Comparison of ENCODE assay signal across 8 cellular contexts in genomic region chr1:162070825-162071224, GRCh38. TPM values are rescaled to one million over a fixed set of nuclear protein-coding genes. Genes with fewer than 3 reads are reported as not detected.
DNase-seq lines count a peak whose midpoint lies in the region; ATAC-seq, FAIRE-seq and TF ChIP-seq lines count a peak whose summit lies in the region.

No MANE protein-coding gene starts in this region.

- in situ Hi-C loops in G401 (cut with HindIII; ENCODE audit: low sequenced_read_pairs), result no loop called here

- H4K20me1 ChIP-seq in PC-3 (ENCODE audit: low read length), result no peaks in the 10 kb centered on the region

- no peaks in the 10 kb centered on the region for H3K9me2 ChIP-seq in PC-3 (replicated peaks; ENCODE audit: low read length)

- peak overlapping the region; percentile 98 for H3K4me2 ChIP-seq in PC-3 (ENCODE audit: low read length)

- peak overlapping the region; percentile 98 for H2AFZ ChIP-seq in PC-3 (ENCODE audit: low read length)

- H3K9me3 ChIP-seq in PC-3 (ENCODE audit: low read length) (no peaks in the 10 kb centered on the region), pancreas (no peaks in the 10 kb centered on the region)

- H3K4me3 ChIP-seq in PC-3 (ENCODE audit: low read length), result peak overlapping the region; percentile 86
- H3K4me3 ChIP-seq in pancreas, result peak overlapping the region in 3 of 4 donors; percentile 74 to 82 (median 76)

- 27 to 29% methylated on average over 7 of the region's 7 CpGs for WGBS in pancreas, 2 donors

- intact Hi-C loops in PC-3 (cut with micrococcal nuclease), result loop anchor here (2.0 kb wide), 2 partner anchors 66 to 108 kb away; no protein-coding TSS in a partner anchor
- intact Hi-C loops in pancreas (cut with DNase I), result no loop called here

- no TSS peak for BruUV-seq in PC-3 (replicated peaks; lab: Mats Ljungman, UMichigan)

- TF ChIP-seq CTCF in PC-3 (conservative IDR thresholded peaks at IDR 0.05; ENCODE audit: low read depth, low read length) (no peak), pancreas (IDR thresholded peaks at IDR 0.05) (no peak)

- DNase-seq in G401 (ENCODE audit: low spot score), result peak; percentile 50
- DNase-seq in PC-3, result peak; percentile 35
- peak; percentile 9 for DNase-seq in globus pallidus (ENCODE audit: low spot score)
- peak in 3 of 6 donors; percentile 18 to 35 (median 20) for DNase-seq in pancreas
- DNase-seq in HT-29 (ENCODE audit: low spot score), result no peak
- no peak for DNase-seq in SK-N-DZ (ENCODE audit: low spot score)
- no peak for DNase-seq in stimulated activated CD4-positive, alpha-beta T cell treated with anti-CD3 and anti-CD28 coated beads, Interleukin-1b, Interleukin-23, amount 100 ng/mL, for 48 hours

- CTCF ChIA-PET in PC-3 (lab: Charles Lee), result interaction anchor here (0.6 kb wide), 1 partner anchor 205 kb away, joined by 8 read pairs; no protein-coding TSS in a partner anchor

- H3K27me3 ChIP-seq in PC-3 (ENCODE audit: low read length) (no peaks in the 10 kb centered on the region), pancreas (no peaks in the 10 kb centered on the region)

- H3K36me3 ChIP-seq in PC-3 (ENCODE audit: low read depth, low read length), result peaks cover 8% of the 10 kb centered on the region; the same call in 1 of the 2 replicates
- no peaks in the 10 kb centered on the region for H3K36me3 ChIP-seq in pancreas

- H3K4me1 ChIP-seq in PC-3 (ENCODE audit: insufficient read depth, low read length) (peaks cover 26% of the 10 kb centered on the region), pancreas (peaks cover 0 to 9% (median 3%) of the 10 kb centered on the region in 3 donors)

- ATAC-seq in PC-3 (no peak), pancreas (peak in 1 of 4 donors; percentile 8), HG03095 (IDR thresholded peaks at IDR 0.05; ENCODE audit: unreplicated experiment) (no peak)

- H3F3A ChIP-seq in PC-3 (ENCODE audit: low read length, unreplicated experiment), result no peaks in the 10 kb centered on the region

- FAIRE-seq in pancreas (lab: Jason Lieb, UNC), result no peak

- peaks cover 9% of the 10 kb centered on the region for H3K79me2 ChIP-seq in PC-3 (ENCODE audit: low read length)

- H3K9ac ChIP-seq in PC-3 (ENCODE audit: low read length), result peak overlapping the region; percentile 46; the same call in 1 of the 2 replicates

- POLR2A ChIA-PET in PC-3 (lab: Charles Lee; ENCODE audit: unreplicated experiment), result interaction anchor here (0.6 kb wide), 1 partner anchor 14 kb away, joined by 8 read pairs; no protein-coding TSS in a partner anchor

- H3K27ac ChIP-seq in PC-3 (ENCODE audit: low read length), result no peak overlapping the region
- H3K27ac ChIP-seq in pancreas, result peak overlapping the region in 1 of 4 donors; percentile 80

RNA-seq across cellular contexts. Expression of gene NOS1AP, which starts 1.3 kb away (rescaled TPM):
- total RNA-seq in G401 (2014; rRNA removed; shearing (Covaris generic)), result 0.06 and 0.20 TPM in 2 replicates
- total RNA-seq in PC-3 (2014; rRNA removed), result 1.6 and 2.6 TPM in 2 replicates
- total RNA-seq in pancreas, result 1 to 10 TPM; 1.6 to 2.8 (median 1.8) TPM
- under 1 TPM; 0.40 to 0.87 TPM for polyA plus RNA-seq in pancreas
- total RNA-seq in HT-29 (2014; rRNA removed; shearing (Covaris generic)), result 2.3 and 9.0 TPM in 2 replicates
- polyA plus RNA-seq in SK-N-DZ (2014; cell fraction: cytosol; rRNA removed), result 0.27 and 0.46 TPM in 2 replicates
- 0.71 and 0.96 TPM in 2 replicates for polyA plus RNA-seq in SK-N-DZ (2014; cell fraction: nucleus; rRNA removed)

RNA-seq across cellular contexts. Expression of gene OLFML2B, which starts 47.2 kb away (rescaled TPM):
- 0.31 TPM in 1 of 2 replicates, not detected in the other for total RNA-seq in G401 (2014; rRNA removed; shearing (Covaris generic))
- total RNA-seq in PC-3 (2014; rRNA removed) (0.46 and 1.4 TPM in 2 replicates), pancreas (10 to 100 TPM in 1 of 6 donors, 1 to 10 TPM in 2, under 1 TPM in 3; 0.19 to 12.5 (median 1.1) TPM)
- under 1 TPM; 0.33 to 0.34 TPM for polyA plus RNA-seq in pancreas
- 0.66 TPM in 1 of 2 replicates, not detected in the other for total RNA-seq in HT-29 (2014; rRNA removed; shearing (Covaris generic))
- polyA plus RNA-seq in SK-N-DZ (2014; cell fraction: cytosol; rRNA removed), result 1.1 and 2.1 TPM in 2 replicates
- polyA plus RNA-seq in SK-N-DZ (2014; cell fraction: nucleus; rRNA removed), result 0.76 and 1.7 TPM in 2 replicates

Comparison
In these comparisons a context has a peak if more than half of its experiments do, and no peak if none do; other contexts are left out.
1. DNase-seq: peak in G401 (single experiment), PC-3 (single experiment) and globus pallidus (single experiment); none in HT-29 (single experiment), SK-N-DZ (single experiment) and stimulated activated CD4-positive, alpha-beta T cell treated with anti-CD3 and anti-CD28 coated beads, Interleukin-1b, Interleukin-23, amount 100 ng/mL, for 48 hours (single experiment).